21 cellular contexts compared by ENCODE assay signal in the genomic region with DNA sequence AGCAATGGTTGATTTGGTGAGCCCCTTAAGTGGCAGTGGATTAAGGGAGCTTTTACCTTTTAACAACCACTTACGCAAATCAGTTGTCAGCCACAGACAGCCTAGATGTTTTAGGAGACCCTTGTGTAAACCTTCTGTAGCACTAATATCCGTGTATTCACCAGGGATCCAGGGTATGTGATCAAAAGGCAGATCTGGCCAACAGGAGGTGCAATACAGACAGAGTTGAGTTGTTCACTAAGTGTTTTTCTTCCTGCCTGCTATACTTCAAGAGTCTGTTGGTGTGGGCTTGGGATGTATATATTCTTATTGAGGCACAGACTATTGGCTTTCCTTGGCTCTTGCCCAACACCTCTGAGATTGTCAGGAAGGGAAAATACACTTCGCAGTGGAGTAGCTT.
A peak's percentile ranks its signal among the peaks of the same experiment; 100 is the strongest.
DNase-seq lines count a peak whose midpoint lies in the region; ATAC-seq and TF ChIP-seq lines count a peak whose summit lies in the region.
"Had no signal": no experiment of that assay in that cellular context is flagged by ENCODE, and none has a peak within 500 bp of the region (broad histone marks: within the 10 kb centered on the region; RNA-seq: fewer than 3 reads in every experiment).

No MANE protein-coding gene starts in this region.

- dilution Hi-C loops in IMR-90 (cut with HindIII; ENCODE audit: low sequenced_read_pairs, unreplicated experiment): no loop called here

- H3K4me1 ChIP-seq in BE2C: no peaks in the 10 kb centered on the region
- no peaks in the 10 kb centered on the region for H3K4me1 ChIP-seq in IMR-90 (ENCODE audit: control insufficient read depth, insufficient read depth, low read length)
- H3K4me1 ChIP-seq: breast epithelium, gastrocnemius medialis had no signal

- H3K9ac ChIP-seq in IMR-90 (ENCODE audit: low read depth, low read length): no peak overlapping the region
- H3K9ac ChIP-seq: KMS-11 had no signal

- H2AK5ac ChIP-seq in IMR-90 (ENCODE audit: low read depth, low read length): no peak overlapping the region

- in situ Hi-C loops in IMR-90 (cut with MboI; ENCODE audit: low sequenced_read_pairs): no loop called here

- H3K27ac ChIP-seq in IMR-90 (ENCODE audit: insufficient read depth, low read length): no peak overlapping the region
- H3K27ac ChIP-seq in WERI-Rb-1: no peak overlapping the region
- H3K27ac ChIP-seq: breast epithelium, gastrocnemius medialis, KMS-11 had no signal

- H3K4me3 ChIP-seq in BE2C (ENCODE audit: low read depth, low read length) (no peak overlapping the region), IMR-90 (ENCODE audit: insufficient read depth, low read depth, low read length) (no peak overlapping the region), WERI-Rb-1 (ENCODE audit: low read depth, low read length) (no peak overlapping the region)
- H3K4me3 ChIP-seq: breast epithelium, gastrocnemius medialis had no signal

- H4K8ac ChIP-seq in IMR-90 (ENCODE audit: low read depth in 2 of 2, low read length in 2 of 2): no peak overlapping the region

- no peaks in the 10 kb centered on the region for H3K9me3 ChIP-seq in BE2C
- no peaks in the 10 kb centered on the region for H3K9me3 ChIP-seq in IMR-90 (ENCODE audit: control insufficient read depth, insufficient read depth, low read length)
- no peaks in the 10 kb centered on the region for H3K9me3 ChIP-seq in WERI-Rb-1 (ENCODE audit: severe bottlenecking)
- H3K9me3 ChIP-seq: breast epithelium, gastrocnemius medialis had no signal

- H3K14ac ChIP-seq in IMR-90 (replicated peaks; ENCODE audit: low read depth, low read length): no peak overlapping the region

- H2BK15ac ChIP-seq in IMR-90 (ENCODE audit: low read depth, low read length): no peak overlapping the region

- H3K4ac ChIP-seq in IMR-90 (ENCODE audit: low read depth, low read length): no peak overlapping the region

- DNase-seq in BE2C: no peak
- no peak for DNase-seq in IMR-90
- DNase-seq in WERI-Rb-1: peak; percentile 10
- peak; percentile 34 for DNase-seq in left kidney (ENCODE audit: low read depth, low spot score)
- no peak for DNase-seq in NCI-H2227 treated with DMSO at 0.1 percent for 48 hours (lab: John Stamatoyannopoulos, UW)
- DNase-seq in GF-D8 (lab: John Stamatoyannopoulos, UW): no peak
- DNase-seq: activated B cell treated with CpG ODN at 0.5 μM for 24 hours; activated CD4-positive, alpha-beta memory T cell treated with anti-CD3 and anti-CD28 coated beads for 36 hours; activated gamma-delta T cell treated with Interleukin-2 at 50 U/mL for 16 hours; CD4-positive, alpha-beta memory T cell; dermis blood vessel endothelial cell; DMS79; erythroblast; gastrocnemius medialis; NCI-H1092; NCI-H2029 treated with DMSO at 0.1 percent for 48 hours; SIG-M5 had no signal

- H4K5ac ChIP-seq in IMR-90 (ENCODE audit: low read depth, low read length): no peak overlapping the region

- no peak overlapping the region for H4K91ac ChIP-seq in IMR-90 (ENCODE audit: insufficient read depth, low read depth, low read length)

- CTCF ChIA-PET in IMR-90 (lab: Yijun Ruan, JAX): no interaction called here

- ATAC-seq in IMR-90 (ENCODE audit: low read depth) (no peak), HG03571 (IDR thresholded peaks at IDR 0.05; ENCODE audit: unreplicated experiment) (no peak)
- ATAC-seq: gastrocnemius medialis; natural killer cell treated with Interleukin-12 subunit alpha and Interleukin-12 subunit beta and Interleukin-15 and Interleukin-18, amount 100 ng/mL, for 72 hours had no signal

- no peak overlapping the region for H2BK120ac ChIP-seq in IMR-90 (ENCODE audit: low read depth, low read length)

- H3K27me3 ChIP-seq in BE2C (no peaks in the 10 kb centered on the region), IMR-90 (ENCODE audit: control insufficient read depth, insufficient read depth, low read length) (no peaks in the 10 kb centered on the region), WERI-Rb-1 (ENCODE audit: insufficient read depth, low read depth, severe bottlenecking) (no peaks in the 10 kb centered on the region)
- H3K27me3 ChIP-seq: breast epithelium, gastrocnemius medialis had no signal

- POLR2A ChIA-PET in IMR-90 (lab: Charles Lee; ENCODE audit: unreplicated experiment): no interaction called here

- TF ChIP-seq RAD21 in IMR-90 (IDR thresholded peaks at IDR 0.05; ENCODE audit: low read length): no peak

- TF ChIP-seq CTCF in BE2C (IDR thresholded peaks at IDR 0.05; ENCODE audit: low read depth, low read length): peak; percentile 39
- 0 out of 2 replicates have a peak, but pooled peaks have one; percentile 4 for TF ChIP-seq CTCF in IMR-90 (conservative IDR thresholded peaks at IDR 0.05; ENCODE audit: low read depth, low read length)
- TF ChIP-seq CTCF in WERI-Rb-1 (IDR thresholded peaks at IDR 0.05; ENCODE audit: low read depth, low read length): peak; percentile 38

- no peak overlapping the region for H2BK5ac ChIP-seq in IMR-90 (ENCODE audit: low read depth, low read length, poor library complexity, severe bottlenecking)

- no peaks in the 10 kb centered on the region for H3K79me1 ChIP-seq in IMR-90 (ENCODE audit: low read depth in 1 of 2, low read length in 2 of 2)

- no peak overlapping the region for H3K56ac ChIP-seq in IMR-90 (ENCODE audit: extremely low read depth, insufficient read depth, low read length)

- no peaks in the 10 kb centered on the region for H3K9me1 ChIP-seq in IMR-90 (ENCODE audit: insufficient read depth, low read length)

- H3K18ac ChIP-seq in IMR-90 (ENCODE audit: low read depth, low read length): no peak overlapping the region

- H3K36me3 ChIP-seq in BE2C (no peaks in the 10 kb centered on the region), IMR-90 (ENCODE audit: control insufficient read depth, insufficient read depth, low read length) (no peaks in the 10 kb centered on the region), WERI-Rb-1 (no peaks in the 10 kb centered on the region)
- H3K36me3 ChIP-seq: breast epithelium, gastrocnemius medialis had no signal

- H2AK9ac ChIP-seq in IMR-90 (replicated peaks; ENCODE audit: low read depth, low read length, poor library complexity): no peak overlapping the region

- no peak overlapping the region for H2BK20ac ChIP-seq in IMR-90 (ENCODE audit: low read depth, low read length)

- no peak overlapping the region for H3K4me2 ChIP-seq in IMR-90 (ENCODE audit: low read depth, low read length)
- H3K4me2 ChIP-seq: KMS-11 had no signal

- H2AFZ ChIP-seq in IMR-90 (replicated peaks; ENCODE audit: low read length, poor library complexity): no peak overlapping the region

- no CpG with 5 or more reads among the region's 3 CpGs for WGBS in IMR-90 (ENCODE audit: extremely low coverage in 2 of 2, insufficient read length in 1 of 2), 2 experiments

- H3K23ac ChIP-seq in IMR-90 (ENCODE audit: low read depth, low read length): no peak overlapping the region

- no peak for TF ChIP-seq POLR2A in IMR-90 (IDR thresholded peaks at IDR 0.05; ENCODE audit: low read depth, low read length)

- no peaks in the 10 kb centered on the region for H4K20me1 ChIP-seq in IMR-90 (ENCODE audit: insufficient read depth, low read length)

- BruUV-seq in IMR-90 (replicated peaks; lab: Mats Ljungman, UMichigan): no TSS peak

- intact Hi-C loops in IMR-90 (cut with micrococcal nuclease): no loop called here

TF ChIP-seq in IMR-90, 13 proteins besides CTCF, POLR2A, EP300 and RAD21:
- TF ChIP-seq MXI1 (IDR thresholded peaks at IDR 0.05; ENCODE audit: borderline replicate concordance, low read depth, low read length): no peak
- TF ChIP-seq RCOR1 (IDR thresholded peaks at IDR 0.05; ENCODE audit: insufficient replicate concordance, low read length): no peak
- TF ChIP-seq NFE2L2 (IDR thresholded peaks at IDR 0.05; ENCODE audit: low read depth, low read length): no peak
- no peak for TF ChIP-seq CEBPB (IDR thresholded peaks at IDR 0.05; ENCODE audit: low read depth, low read length)
- no peak for TF ChIP-seq USF2 (IDR thresholded peaks at IDR 0.05; ENCODE audit: low read depth, low read length)
- TF ChIP-seq SMC3 (IDR thresholded peaks at IDR 0.05; ENCODE audit: low read depth, low read length): no peak
- TF ChIP-seq MAZ (IDR thresholded peaks at IDR 0.05; ENCODE audit: borderline replicate concordance, low read depth, low read length): no peak
- TF ChIP-seq CHD1 (IDR thresholded peaks at IDR 0.05; ENCODE audit: low read depth, low read length): no peak
- TF ChIP-seq BHLHE40 (IDR thresholded peaks at IDR 0.05; ENCODE audit: low read depth, low read length): no peak
- TF ChIP-seq ELK1 (IDR thresholded peaks at IDR 0.05; ENCODE audit: borderline replicate concordance, low read depth, low read length): no peak
- no peak for TF ChIP-seq MAFK (IDR thresholded peaks at IDR 0.05; ENCODE audit: low read depth, low read length)
- no peak for TF ChIP-seq RFX5 (IDR thresholded peaks at IDR 0.05; ENCODE audit: low read depth, low read length)
- no peak for TF ChIP-seq FOS (IDR thresholded peaks at IDR 0.05; ENCODE audit: low read depth, low read length)
TF ChIP-seq in IMR-90: peak in this region for 0.

Comparison
In these comparisons a context has a peak if more than half of its experiments do, and no peak if none do; other contexts are left out.
1. DNase-seq: peak in WERI-Rb-1 (single experiment) and left kidney (single experiment); none in BE2C (single experiment), IMR-90 (single experiment), NCI-H2227 treated with DMSO at 0.1 percent for 48 hours (single experiment) and GF-D8 (single experiment).
2. Peak in every context shown above with its lines, with median percentiles within 50 percentile points of each other: CTCF ChIP-seq.